ENCODE assay signal across 1 cellular context in the genomic region with DNA sequence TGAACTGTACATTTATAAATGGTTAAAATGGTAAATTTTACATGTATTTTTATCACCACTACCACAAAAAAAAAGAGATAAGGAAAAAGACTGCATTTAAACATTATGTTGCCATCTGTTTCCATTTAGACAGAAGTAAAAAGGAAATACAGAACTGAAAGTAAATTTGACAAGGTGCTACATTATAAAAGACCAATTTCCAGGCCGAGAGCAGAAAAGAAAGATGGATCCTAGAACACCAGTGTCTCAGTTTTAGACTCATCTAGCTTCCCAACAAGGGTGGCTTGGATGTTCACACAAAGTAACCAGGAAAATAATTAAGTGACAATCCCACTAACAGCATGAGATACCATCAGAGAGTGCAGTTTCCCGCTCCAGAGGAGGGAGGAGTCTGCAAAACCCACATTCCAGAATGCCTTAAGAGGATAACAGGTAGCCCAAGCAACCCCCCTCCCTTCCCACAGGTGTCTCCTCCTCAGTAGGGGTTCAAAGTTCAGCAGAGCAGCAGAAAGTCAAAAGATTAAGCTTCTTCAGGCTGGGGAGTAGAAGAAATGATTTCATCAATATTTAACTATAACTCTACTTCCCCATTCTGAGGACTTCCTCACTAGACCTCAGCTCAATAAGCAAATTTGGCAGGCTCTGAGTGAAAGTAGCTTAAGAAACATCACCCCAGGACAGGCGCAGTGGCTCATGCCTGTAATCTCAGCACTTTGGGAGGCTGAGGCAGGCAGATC.
TF ChIP-seq lines count a peak whose summit lies in the region.

No MANE protein-coding gene starts in this region.

TF ChIP-seq in HEK293, 187 proteins besides CTCF, POLR2A, EP300 and RAD21:
- no peak for TF ChIP-seq SALL2 (tag by site-specific recombination; IDR thresholded peaks at IDR 0.05; ENCODE audit: borderline replicate concordance)
- peak; percentile 51; the same call in 1 of the 2 replicates for TF ChIP-seq SCRT1 (tag by site-specific recombination; IDR thresholded peaks at IDR 0.05; ENCODE audit: borderline replicate concordance)
- peak; percentile 24 for TF ChIP-seq SCRT2 (tag by site-specific recombination; IDR thresholded peaks at IDR 0.05)
TF ChIP-seq in HEK293: peak in this region for 2.
